Comparison of ENCODE assay signal across 9 cellular contexts in the genomic region with DNA sequence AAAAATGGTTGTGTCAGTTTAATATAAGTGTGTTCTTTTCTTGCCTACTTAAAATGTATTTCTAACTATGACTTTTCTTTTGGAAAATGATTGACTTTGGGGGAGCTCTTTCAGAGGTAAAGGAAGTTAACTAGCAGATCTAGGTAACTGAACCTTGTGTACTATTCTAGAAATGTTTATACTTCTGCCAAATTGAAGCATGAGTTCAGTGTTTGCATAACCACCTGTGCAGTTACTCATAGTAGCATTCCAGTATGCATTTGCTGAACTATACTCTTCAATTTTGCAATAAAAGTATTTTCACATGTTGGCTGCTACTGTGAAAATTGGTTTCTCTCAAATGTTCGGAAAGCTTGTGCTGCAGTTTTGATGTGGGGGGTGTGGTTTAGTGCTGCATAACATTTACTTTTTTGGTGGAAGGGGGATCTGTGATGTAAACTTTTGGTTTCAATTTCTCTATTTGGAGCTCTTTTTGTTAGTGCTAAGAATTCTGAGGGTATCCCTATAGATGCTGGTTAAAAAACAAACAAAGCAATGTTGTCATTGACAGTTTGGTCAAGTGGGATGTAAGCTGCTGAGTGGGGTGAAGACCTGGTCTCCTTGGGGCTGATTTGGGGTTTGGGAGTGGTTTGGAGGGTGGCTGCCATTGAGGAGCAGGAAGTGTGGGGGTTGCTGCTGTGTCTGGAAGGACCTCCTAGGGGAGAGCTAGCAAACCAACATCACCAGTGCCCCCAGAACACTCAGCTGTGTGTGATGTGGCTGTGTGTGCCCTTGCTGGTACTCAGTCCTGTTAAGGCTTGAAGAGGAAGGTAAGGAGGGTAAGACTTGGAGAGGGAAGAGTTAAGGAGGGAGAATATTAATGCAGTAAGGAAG.
A peak's percentile ranks its signal among the peaks of the same experiment; 100 is the strongest.
DNase-seq lines count a peak whose midpoint lies in the region; ATAC-seq and FAIRE-seq lines count a peak whose summit lies in the region.
"Had no signal": no experiment of that assay in that cellular context is flagged by ENCODE, and none has a peak within 500 bp of the region (broad histone marks: within the 10 kb centered on the region; RNA-seq: fewer than 3 reads in every experiment).

No MANE protein-coding gene starts in this region.

- H3K36me3 ChIP-seq in small intestine (ENCODE audit: control insufficient read depth in 2 of 2, insufficient read depth in 2 of 2, low read length in 2 of 2) = no peaks in the 10 kb centered on the region
- H3K36me3 ChIP-seq: SJSA1 had no signal

- H3K27me3 Mint-ChIP-seq in naive B cell = no peaks in the 10 kb centered on the region

- H3K27ac Mint-ChIP-seq in naive B cell = peak overlapping the region in 5 of 6 donors; percentile 41 to 76 (median 68)

- no peaks in the 10 kb centered on the region for H3K9me3 Mint-ChIP-seq in naive B cell

- H3K27me3 ChIP-seq in small intestine (ENCODE audit: control insufficient read depth in 2 of 2, insufficient read depth in 2 of 2, low read length in 2 of 2) = no peaks in the 10 kb centered on the region
- H3K27me3 ChIP-seq: SJSA1 had no signal

- WGBS in small intestine, 3 donors = 44 to 72% (median 55%) methylated on average over 1 of the region's 1 CpG

- H3K36me3 Mint-ChIP-seq in naive B cell = no peaks in the 10 kb centered on the region

- H3K27ac ChIP-seq in small intestine (ENCODE audit: low read depth in 1 of 2, low read length in 1 of 2) = peak overlapping the region in 1 of 2 donors; percentile 25
- H3K27ac ChIP-seq: SJSA1 had no signal

- DNase-seq in activated T-cell treated with anti-CD3 and anti-CD28 coated beads, Interleukin-2, amount 50 U/mL, for 1 hour = peak; percentile 27
- peak; percentile 10 for DNase-seq in naive B cell
- DNase-seq in small intestine = no peak
- no peak for DNase-seq in NCI-H748 treated with DMSO at 0.1 percent for 48 hours (lab: John Stamatoyannopoulos, UW)

- peak overlapping the region; percentile 31 to 86 (median 74) for H3K4me3 Mint-ChIP-seq in naive B cell

- ATAC-seq in GM18511 (IDR thresholded peaks at IDR 0.05; ENCODE audit: unreplicated experiment) (peak; percentile 46), HG02938 (IDR thresholded peaks at IDR 0.05; ENCODE audit: unreplicated experiment) (peak; percentile 45), naive B cell (ENCODE audit: low read depth in 2 of 2) (peak; percentile 14 to 47), HG02973 (IDR thresholded peaks at IDR 0.05; ENCODE audit: unreplicated experiment) (no peak), HG03025 (IDR thresholded peaks at IDR 0.05; ENCODE audit: low FRiP score, unreplicated experiment) (no peak)

- no peaks in the 10 kb centered on the region for H3K9me3 ChIP-seq in small intestine (ENCODE audit: control insufficient read depth, low read depth)
- H3K9me3 ChIP-seq: SJSA1 had no signal

- FAIRE-seq in small intestine (lab: Jason Lieb, UNC) = no peak

- H3K4me1 ChIP-seq in small intestine (ENCODE audit: control insufficient read depth in 2 of 2, insufficient read depth in 1 of 2, low read depth in 1 of 2, low read length in 1 of 2) = peaks cover 6 to 13% of the 10 kb centered on the region in 2 donors

- H3K4me1 Mint-ChIP-seq in naive B cell = peaks cover 33 to 75% (median 49%) of the 10 kb centered on the region in 3 donors

- no peak overlapping the region for H3K4me3 ChIP-seq in small intestine (ENCODE audit: low read depth in 1 of 2, low read length in 2 of 2)
- H3K4me3 ChIP-seq: SJSA1 had no signal

Comparison
In these comparisons a context has a peak if more than half of its experiments do, and no peak if none do; other contexts are left out.
1. ATAC-seq: peak in GM18511 (single experiment), HG02938 (single experiment) and naive B cell (2 of 2); none in HG02973 (single experiment) and HG03025 (single experiment).
2. DNase-seq: peak in activated T-cell treated with anti-CD3 and anti-CD28 coated beads, Interleukin-2, amount 50 U/mL, for 1 hour (single experiment) and naive B cell (single experiment); none in small intestine (single experiment) and NCI-H748 treated with DMSO at 0.1 percent for 48 hours (single experiment).